In genomic region chr4:172202480-172203076, GRCh38 we compare ENCODE assay signal across 9 cellular contexts.
DNase-seq lines count a peak whose midpoint lies in the region; ATAC-seq and TF ChIP-seq lines count a peak whose summit lies in the region.
"Had no signal": no experiment of that assay in that cellular context is flagged by ENCODE, and none has a peak within 500 bp of the region (broad histone marks: within the 10 kb centered on the region; RNA-seq: fewer than 3 reads in every experiment).

No MANE protein-coding gene starts in this region.

- H3K79me2 ChIP-seq in SU-DHL-6 (ENCODE audit: insufficient read depth, low read length) = no peaks in the 10 kb centered on the region

- no peaks in the 10 kb centered on the region for H4K20me1 ChIP-seq in SU-DHL-6 (ENCODE audit: low read depth, low read length)

- H3K4me1 Mint-ChIP-seq in activated T-cell treated with anti-CD3 and anti-CD28 coated beads, Interleukin-2, amount 50 U/mL, for 4 hours (ENCODE audit: low read depth) = no peaks in the 10 kb centered on the region
- H3K4me1 Mint-ChIP-seq: activated naive CD8-positive, alpha-beta T cell treated with anti-CD3 and anti-CD28 coated beads, Interleukin-2, amount 10 ng/mL, durations not matched to agents 7 days and 5 days had no signal

- H2AFZ ChIP-seq in SU-DHL-6 (ENCODE audit: low read depth, low read length, severe bottlenecking) = no peak overlapping the region

- TF ChIP-seq EP300 in Ishikawa (IDR thresholded peaks at IDR 0.05; ENCODE audit: borderline replicate concordance) = no peak

- H3K4me3 Mint-ChIP-seq in activated T-cell treated with anti-CD3 and anti-CD28 coated beads, Interleukin-2, amount 50 U/mL, for 4 hours = no peak overlapping the region
- H3K4me3 Mint-ChIP-seq: activated naive CD8-positive, alpha-beta T cell treated with anti-CD3 and anti-CD28 coated beads, Interleukin-2, amount 10 ng/mL, durations not matched to agents 7 days and 5 days had no signal

- peak; percentile 31 for TF ChIP-seq CTCF in SU-DHL-6 (IDR thresholded peaks at IDR 0.05; ENCODE audit: insufficient read depth, low read length, poor library complexity, severe bottlenecking)

- H3K27ac ChIP-seq in SU-DHL-6 (ENCODE audit: low read depth, low read length) = no peak overlapping the region

- H3F3A ChIP-seq in SU-DHL-6 (ENCODE audit: insufficient read depth) = no peaks in the 10 kb centered on the region

- no peaks in the 10 kb centered on the region for H3K36me3 ChIP-seq in SU-DHL-6 (ENCODE audit: low read length)

- H3K9me3 Mint-ChIP-seq in activated T-cell treated with anti-CD3 and anti-CD28 coated beads, Interleukin-2, amount 50 U/mL, for 4 hours = peaks cover 10% of the 10 kb centered on the region

- H3K27me3 Mint-ChIP-seq in activated T-cell treated with anti-CD3 and anti-CD28 coated beads, Interleukin-2, amount 50 U/mL, for 4 hours (ENCODE audit: low read depth) = no peaks in the 10 kb centered on the region
- H3K27me3 Mint-ChIP-seq: activated naive CD8-positive, alpha-beta T cell treated with anti-CD3 and anti-CD28 coated beads, Interleukin-2, amount 10 ng/mL, durations not matched to agents 7 days and 5 days had no signal

- no peaks in the 10 kb centered on the region for H3K27me3 ChIP-seq in SU-DHL-6 (ENCODE audit: low read length)

- peak; percentile 78 for TF ChIP-seq RAD21 in Ishikawa (IDR thresholded peaks at IDR 0.05; ENCODE audit: low read depth)

- H3K4me2 ChIP-seq in SU-DHL-6 (ENCODE audit: low read depth, low read length, poor library complexity, severe bottlenecking) = no peak overlapping the region

- ATAC-seq in activated T-cell treated with anti-CD3 and anti-CD28 coated beads, Interleukin-2, amount 50 U/mL, for 4 hours = no peak

- DNase-seq in NCI-H510A treated with DMSO at 0.1 percent for 48 hours (lab: John Stamatoyannopoulos, UW) = peak; percentile 30
- no peak for DNase-seq in NCI-H510A (lab: John Stamatoyannopoulos, UW)
- DNase-seq in iPS DF 4.7 (ENCODE audit: extremely low read depth, low spot score) = peak; percentile 36
- DNase-seq in islet precursor cell = no peak
- no peak for DNase-seq in ureter (ENCODE audit: low spot score)
- no peak for DNase-seq in activated T-cell treated with anti-CD3 and anti-CD28 coated beads, Interleukin-2, amount 50 U/mL, for 4 hours
- DNase-seq: activated naive CD8-positive, alpha-beta T cell treated with anti-CD3 and anti-CD28 coated beads, Interleukin-2, amount 10 ng/mL, durations not matched to agents 7 days and 5 days had no signal

- H3K4me3 ChIP-seq in SU-DHL-6 (ENCODE audit: insufficient read depth, low read length, poor library complexity, severe bottlenecking) = no peak overlapping the region

- H3K9me3 ChIP-seq in SU-DHL-6 (ENCODE audit: insufficient read depth, low read length) = no peaks in the 10 kb centered on the region

- H3K36me3 Mint-ChIP-seq in activated T-cell treated with anti-CD3 and anti-CD28 coated beads, Interleukin-2, amount 50 U/mL, for 4 hours (ENCODE audit: insufficient read depth) = no peaks in the 10 kb centered on the region
- H3K36me3 Mint-ChIP-seq: activated naive CD8-positive, alpha-beta T cell treated with anti-CD3 and anti-CD28 coated beads, Interleukin-2, amount 10 ng/mL, durations not matched to agents 7 days and 5 days had no signal

- no peaks in the 10 kb centered on the region for H3K9me2 ChIP-seq in SU-DHL-6 (replicated peaks; ENCODE audit: insufficient read depth, low read length)

- no peak overlapping the region for H3K9ac ChIP-seq in SU-DHL-6 (ENCODE audit: low read length)

TF ChIP-seq in Ishikawa, 13 proteins besides CTCF, POLR2A, EP300 and RAD21:
- no peak for TF ChIP-seq FOXM1 (IDR thresholded peaks at IDR 0.05; ENCODE audit: borderline replicate concordance, low read depth)

Comparison
In these comparisons a context has a peak if more than half of its experiments do, and no peak if none do; other contexts are left out.
1. DNase-seq: peak in NCI-H510A treated with DMSO at 0.1 percent for 48 hours (single experiment) and iPS DF 4.7 (single experiment); none in NCI-H510A (single experiment), islet precursor cell (single experiment), ureter (single experiment) and activated T-cell treated with anti-CD3 and anti-CD28 coated beads, Interleukin-2, amount 50 U/mL, for 4 hours (single experiment).